ENCODE assay signal across 9 cellular contexts in genomic region chr11:96307748-96308133, GRCh38.
DNase-seq lines count a peak whose midpoint lies in the region; ATAC-seq lines count a peak whose summit lies in the region.
"Had no signal": no experiment of that assay in that cellular context is flagged by ENCODE, and none has a peak within 500 bp of the region (broad histone marks: within the 10 kb centered on the region; RNA-seq: fewer than 3 reads in every experiment).

No MANE protein-coding gene starts in this region.

- H3K4me1 Mint-ChIP-seq in activated naive CD8-positive, alpha-beta T cell treated with anti-CD3 and anti-CD28 coated beads, Interleukin-2, amount 50 U/mL, for 24 hours: peaks cover 74% of the 10 kb centered on the region

- H3K4me3 Mint-ChIP-seq in activated naive CD8-positive, alpha-beta T cell treated with anti-CD3 and anti-CD28 coated beads, Interleukin-2, amount 50 U/mL, for 24 hours: peak overlapping the region; percentile 69

- peak overlapping the region; percentile 71 for H3K27ac Mint-ChIP-seq in activated naive CD8-positive, alpha-beta T cell treated with anti-CD3 and anti-CD28 coated beads, Interleukin-2, amount 50 U/mL, for 24 hours

- DNase-seq in DMS53 (lab: John Stamatoyannopoulos, UW): peak; percentile 23
- DNase-seq in DMS53 treated with DMSO at 0.1 percent for 48 hours (lab: John Stamatoyannopoulos, UW; ENCODE audit: unreplicated experiment): no peak
- DNase-seq in activated naive CD8-positive, alpha-beta T cell treated with anti-CD3 and anti-CD28 coated beads, Interleukin-2, amount 50 U/mL, for 24 hours: no peak
- peak; percentile 84 for DNase-seq in iris pigment epithelial cell (ENCODE audit: low read depth)
- DNase-seq in substantia nigra (lab: John Stamatoyannopoulos, UW): peak in 1 of 49 donors; percentile 22
- no peak for DNase-seq in HuH-7 (ENCODE audit: low spot score)
- no peak for DNase-seq in NCI-H1417 (lab: John Stamatoyannopoulos, UW)

- peaks cover 14% of the 10 kb centered on the region for H3K36me3 Mint-ChIP-seq in activated naive CD8-positive, alpha-beta T cell treated with anti-CD3 and anti-CD28 coated beads, Interleukin-2, amount 50 U/mL, for 24 hours (ENCODE audit: low read depth)

- H3K27ac ChIP-seq in substantia nigra (ENCODE audit: low read depth, low read length, poor library complexity, severe bottlenecking): peak overlapping the region; percentile 52
- H3K27ac ChIP-seq: 22Rv1 had no signal

- H3K9me3 Mint-ChIP-seq in activated naive CD8-positive, alpha-beta T cell treated with anti-CD3 and anti-CD28 coated beads, Interleukin-2, amount 50 U/mL, for 24 hours: no peaks in the 10 kb centered on the region

- no peak for ATAC-seq in activated naive CD8-positive, alpha-beta T cell treated with anti-CD3 and anti-CD28 coated beads, Interleukin-2, amount 50 U/mL, for 24 hours
- ATAC-seq in GM21825 (IDR thresholded peaks at IDR 0.05; ENCODE audit: unreplicated experiment): no peak

- H3K27me3 Mint-ChIP-seq in activated naive CD8-positive, alpha-beta T cell treated with anti-CD3 and anti-CD28 coated beads, Interleukin-2, amount 50 U/mL, for 24 hours: no peaks in the 10 kb centered on the region

Comparison
In these comparisons a context has a peak if more than half of its experiments do, and no peak if none do; other contexts are left out.
1. DNase-seq: peak in DMS53 (single experiment) and iris pigment epithelial cell (single experiment); none in DMS53 treated with DMSO at 0.1 percent for 48 hours (single experiment), activated naive CD8-positive, alpha-beta T cell treated with anti-CD3 and anti-CD28 coated beads, Interleukin-2, amount 50 U/mL, for 24 hours (single experiment), HuH-7 (single experiment) and NCI-H1417 (0 of 3).